Comparison of ENCODE assay signal across 8 cellular contexts in genomic region chr19:11361037-11361770, GRCh38. TPM values are rescaled to one million over a fixed set of nuclear protein-coding genes. Genes with fewer than 3 reads are reported as not detected.
DNase-seq lines count a peak whose midpoint lies in the region; ATAC-seq and TF ChIP-seq lines count a peak whose summit lies in the region.

No MANE protein-coding gene starts in this region.

- no peak overlapping the region for H3K4me3 ChIP-seq in GM23248

- no peak overlapping the region for H3K27ac ChIP-seq in GM23248

- H4K20me1 ChIP-seq in GM23248 (ENCODE audit: insufficient read depth): no peaks in the 10 kb centered on the region

- intact Hi-C loops in activated CD4-positive, alpha-beta T cell treated with anti-CD3 and anti-CD28 coated beads for 36 hours (cut with DNase I, micrococcal nuclease): no loop called here

- H3K9me3 Mint-ChIP-seq in activated CD4-positive, alpha-beta T cell treated with anti-CD3 and anti-CD28 coated beads for 36 hours (ENCODE audit: low read depth): no peaks in the 10 kb centered on the region
- no peaks in the 10 kb centered on the region for H3K9me3 Mint-ChIP-seq in WTC11

- H3K79me2 ChIP-seq in GM23248 (ENCODE audit: insufficient read depth): peaks cover 9% of the 10 kb centered on the region

- H3K4me1 Mint-ChIP-seq in activated CD4-positive, alpha-beta T cell treated with anti-CD3 and anti-CD28 coated beads for 36 hours: peaks cover under 1% of the 10 kb centered on the region
- peaks cover 16% of the 10 kb centered on the region for H3K4me1 Mint-ChIP-seq in WTC11

- H3K27ac Mint-ChIP-seq in activated CD4-positive, alpha-beta T cell treated with anti-CD3 and anti-CD28 coated beads for 36 hours: no peak overlapping the region
- no peak overlapping the region for H3K27ac Mint-ChIP-seq in WTC11

- no peak overlapping the region for H3K4me3 Mint-ChIP-seq in activated CD4-positive, alpha-beta T cell treated with anti-CD3 and anti-CD28 coated beads for 36 hours
- peak overlapping the region; percentile 76 for H3K4me3 Mint-ChIP-seq in WTC11

- H3K4me1 ChIP-seq in GM23248 (ENCODE audit: insufficient read depth): 0 out of 2 replicates have a peak, but pooled peaks cover 3% of the 10 kb centered on the region

- peak; percentile 33 for ATAC-seq in activated CD4-positive, alpha-beta T cell treated with anti-CD3 and anti-CD28 coated beads for 36 hours
- peak; percentile 91 for ATAC-seq in WTC11
- no peak for ATAC-seq in HG02610 (IDR thresholded peaks at IDR 0.05; ENCODE audit: unreplicated experiment)

- peaks cover 3% of the 10 kb centered on the region for H3K36me3 Mint-ChIP-seq in activated CD4-positive, alpha-beta T cell treated with anti-CD3 and anti-CD28 coated beads for 36 hours (ENCODE audit: low read depth)
- no peaks in the 10 kb centered on the region for H3K36me3 Mint-ChIP-seq in WTC11

- in situ Hi-C loops in GM23248 (cut with MboI): no loop called here

- CTCF ChIA-PET in activated CD4-positive, alpha-beta T cell treated with anti-CD3 and anti-CD28 coated beads for 36 hours (lab: Charles Lee): interaction anchor here (0.7 kb wide), 2 partner anchors 39 to 85 kb away, joined by 3 read pairs; no protein-coding TSS in a partner anchor
- CTCF ChIA-PET in WTC11 (lab: Charles Lee): interaction anchor here (0.6 to 3.4 kb wide), 26 partner anchors 9 to 437 kb away, joined by 3 to 33 read pairs (median 7); partner anchors contain the start of genes CCDC159, ODAD3, PRKCSH and RAB3D

- no peaks in the 10 kb centered on the region for H3K9me2 ChIP-seq in GM23248 (ENCODE audit: insufficient read depth)

- no peak for TF ChIP-seq CTCF in WTC11 (IDR thresholded peaks at IDR 0.05)

- no peak overlapping the region for H2AFZ ChIP-seq in GM23248

- no peaks in the 10 kb centered on the region for H3K27me3 ChIP-seq in GM23248 (replicated peaks; ENCODE audit: insufficient read depth)

- H3K36me3 ChIP-seq in GM23248 (ENCODE audit: low read depth): no peaks in the 10 kb centered on the region

- no peak overlapping the region for H3K9ac ChIP-seq in GM23248

- no peak overlapping the region for H3K4me2 ChIP-seq in GM23248 (ENCODE audit: unreplicated experiment)

- no peaks in the 10 kb centered on the region for H3F3A ChIP-seq in GM23248 (ENCODE audit: insufficient read depth)

- H3K27me3 Mint-ChIP-seq in activated CD4-positive, alpha-beta T cell treated with anti-CD3 and anti-CD28 coated beads for 36 hours: peaks cover 7% of the 10 kb centered on the region
- peaks cover 53% of the 10 kb centered on the region for H3K27me3 Mint-ChIP-seq in WTC11 (ENCODE audit: low read depth)

- POLR2A ChIA-PET in activated CD4-positive, alpha-beta T cell treated with anti-CD3 and anti-CD28 coated beads for 36 hours (lab: Charles Lee): interaction anchor here (0.6 kb wide), 1 partner anchor 18 kb away, joined by 3 read pairs; no protein-coding TSS in a partner anchor
- POLR2A ChIA-PET in WTC11 (lab: Charles Lee): interaction anchor here (0.6 to 1.8 kb wide), 8 partner anchors 9 to 61 kb away, joined by 3 to 7 read pairs (median 4); partner anchors contain the start of genes CCDC159, RAB3D and SWSAP1

- WGBS in GM23248 (ENCODE audit: low coverage in 1 of 2, low lambda C conversion rate in 2 of 2, missing lambda C conversion rate in 2 of 2), 2 experiments: 81 to 85% methylated on average over 34 to 43 of the region's 43 CpGs

- no peaks in the 10 kb centered on the region for H3K9me3 ChIP-seq in GM23248 (ENCODE audit: low read depth)

- DNase-seq in activated CD4-positive, alpha-beta T cell treated with anti-CD3 and anti-CD28 coated beads for 36 hours: peak; percentile 52
- DNase-seq in activated CD4-positive, alpha-beta T cell treated with anti-CD3 and anti-CD28 coated beads for 1 hour: no peak
- DNase-seq in WTC11 (ENCODE audit: low spot score) (peak; percentile 100), iPS-NIHi11 (ENCODE audit: low spot score) (peak; percentile 94), GM23248 (no peak)
- DNase-seq in stimulated activated CD8-positive, alpha-beta memory T cell treated with anti-CD3 and anti-CD28 coated beads, Interleukin-4, amount 100 ng/mL, for 48 hours: peak; percentile 62
- DNase-seq in stimulated activated naive CD4-positive, alpha-beta T cell treated with Interleukin-2 at 50 U/mL for 16 hours (lab: John Stamatoyannopoulos, UW): no peak

TF ChIP-seq in WTC11, 78 proteins besides CTCF, POLR2A, EP300 and RAD21 (continues in another document):
- no peak for TF ChIP-seq PREB (CRISPR knock-in tag; IDR thresholded peaks at IDR 0.05; ENCODE audit: borderline replicate concordance)
- 0 out of 2 replicates have a peak, but pooled peaks have one; percentile 28 for TF ChIP-seq ZNF263 (CRISPR knock-in tag; IDR thresholded peaks at IDR 0.05; ENCODE audit: low read depth)
- TF ChIP-seq ERG (CRISPR knock-in tag; IDR thresholded peaks at IDR 0.05): no peak
- 0 out of 2 replicates have a peak, but pooled peaks have one; percentile 42 for TF ChIP-seq SMAD3 (CRISPR knock-in tag; IDR thresholded peaks at IDR 0.05; ENCODE audit: borderline replicate concordance)
- peak; percentile 32; the same call in 1 of the 2 replicates for TF ChIP-seq USF2 (CRISPR knock-in tag; IDR thresholded peaks at IDR 0.05)
- no peak for TF ChIP-seq ZNF138 (CRISPR knock-in tag; conservative IDR thresholded peaks at IDR 0.05)
- TF ChIP-seq RELA (CRISPR knock-in tag; IDR thresholded peaks at IDR 0.05; ENCODE audit: borderline replicate concordance): no peak
- TF ChIP-seq ATF2 (CRISPR knock-in tag; IDR thresholded peaks at IDR 0.05; ENCODE audit: borderline replicate concordance, low read depth): no peak
- TF ChIP-seq NFE2L1 (CRISPR knock-in tag; IDR thresholded peaks at IDR 0.05): peak; percentile 63; the same call in 1 of the 2 replicates

RNA-seq across cellular contexts. Expression of gene PLPPR2, which starts 6.0 kb away (rescaled TPM):
- 1 to 10 TPM; 2.1 to 2.2 TPM for total RNA-seq in activated CD4-positive, alpha-beta T cell treated with anti-CD3 and anti-CD28 coated beads for 36 hours
- 7.5 to 9.6 TPM (median 8.4 TPM) in 3 replicates for total RNA-seq in WTC11 (2021)
- 39.7 and 67.8 TPM in 2 replicates for total RNA-seq in GM23248 (2014; rRNA removed; shearing (Covaris generic))
- 52.0 TPM in 2 replicates for polyA plus RNA-seq in GM23248 (2016; fragmentation: Nextera tagmentation; extraction: Ambion mirVana)

RNA-seq across cellular contexts. Expression of gene SWSAP1, which starts 13.3 kb away (rescaled TPM):
- total RNA-seq in activated CD4-positive, alpha-beta T cell treated with anti-CD3 and anti-CD28 coated beads for 36 hours: 1 to 10 TPM; 1.5 to 1.7 TPM
- 2.4 to 3.9 TPM (median 3.0 TPM) in 3 replicates for total RNA-seq in WTC11 (2021)
- total RNA-seq in GM23248 (2014; rRNA removed; shearing (Covaris generic)): 0.32 TPM in 1 of 2 replicates, not detected in the other
- polyA plus RNA-seq in GM23248 (2016; fragmentation: Nextera tagmentation; extraction: Ambion mirVana): 1.3 and 1.4 TPM in 2 replicates

RNA-seq across cellular contexts. Expression of gene CCDC159, which starts 14.9 kb away (rescaled TPM):
- total RNA-seq in activated CD4-positive, alpha-beta T cell treated with anti-CD3 and anti-CD28 coated beads for 36 hours: 10 to 100 TPM; 15.3 to 18.0 TPM
- total RNA-seq in WTC11 (2021): 5.5 to 8.5 TPM (median 6.8 TPM) in 3 replicates
- total RNA-seq in GM23248 (2014; rRNA removed; shearing (Covaris generic)): 8.5 and 11.6 TPM in 2 replicates
- polyA plus RNA-seq in GM23248 (2016; fragmentation: Nextera tagmentation; extraction: Ambion mirVana): 11.4 and 16.5 TPM in 2 replicates

RNA-seq across cellular contexts. Expression of gene TMEM205, which starts 15.1 kb away (rescaled TPM):
- total RNA-seq in activated CD4-positive, alpha-beta T cell treated with anti-CD3 and anti-CD28 coated beads for 36 hours: 10 to 100 TPM; 28.0 to 32.6 TPM
- total RNA-seq in WTC11 (2021): 69.9 to 78.3 TPM (median 76.0 TPM) in 3 replicates
- total RNA-seq in GM23248 (2014; rRNA removed; shearing (Covaris generic)): 66.1 and 152 TPM in 2 replicates
- 84.6 and 90.1 TPM in 2 replicates for polyA plus RNA-seq in GM23248 (2016; fragmentation: Nextera tagmentation; extraction: Ambion mirVana)

RNA-seq across cellular contexts. Expression of gene RAB3D, which starts 21.7 kb away (rescaled TPM):
- total RNA-seq in activated CD4-positive, alpha-beta T cell treated with anti-CD3 and anti-CD28 coated beads for 36 hours: 1 to 10 TPM; 7.5 to 8.9 TPM
- 18.9 to 27.8 TPM (median 27.0 TPM) in 3 replicates for total RNA-seq in WTC11 (2021)
- 5.1 and 9.0 TPM in 2 replicates for total RNA-seq in GM23248 (2014; rRNA removed; shearing (Covaris generic))
- polyA plus RNA-seq in GM23248 (2016; fragmentation: Nextera tagmentation; extraction: Ambion mirVana): 3.7 and 4.3 TPM in 2 replicates

Comparison
In these comparisons a context has a peak if more than half of its experiments do, and no peak if none do; other contexts are left out.
1. DNase-seq: peak in activated CD4-positive, alpha-beta T cell treated with anti-CD3 and anti-CD28 coated beads for 36 hours (single experiment), WTC11 (single experiment), iPS-NIHi11 (single experiment) and stimulated activated CD8-positive, alpha-beta memory T cell treated with anti-CD3 and anti-CD28 coated beads, Interleukin-4, amount 100 ng/mL, for 48 hours (single experiment); none in activated CD4-positive, alpha-beta T cell treated with anti-CD3 and anti-CD28 coated beads for 1 hour (single experiment), stimulated activated naive CD4-positive, alpha-beta T cell treated with Interleukin-2 at 50 U/mL for 16 hours (single experiment) and GM23248 (single experiment).